In genomic region chr6:158869010-158869603, GRCh38 we compare ENCODE assay signal across 1 cellular context.
TF ChIP-seq lines count a peak whose summit lies in the region.

No MANE protein-coding gene starts in this region.

TF ChIP-seq in K562, 482 proteins besides CTCF, POLR2A, EP300 and RAD21 (continued from another document and continues in another):
- TF ChIP-seq ZBTB49 (CRISPR knock-in tag; IDR thresholded peaks at IDR 0.05; ENCODE audit: borderline replicate concordance), result no peak
- peak; percentile 64; the same call in 1 of the 2 replicates for TF ChIP-seq HDAC8 (tag; IDR thresholded peaks at IDR 0.05)
- peak; percentile 62; the same call in 1 of the 2 replicates for TF ChIP-seq THRB (CRISPR knock-in tag; conservative IDR thresholded peaks at IDR 0.05)
- 0 out of 4 replicates have a peak, but pooled peaks of 1 of the 2 experiments have one; percentile 49 for TF ChIP-seq KDM4B (IDR thresholded peaks at IDR 0.05; ENCODE audit: borderline replicate concordance in 2 of 2, low read depth in 1 of 2)
- 0 out of 2 replicates have a peak, but pooled peaks have one; percentile 4 for TF ChIP-seq CBFA2T3 (IDR thresholded peaks at IDR 0.05)
- TF ChIP-seq ZNF764 (CRISPR knock-in tag; IDR thresholded peaks at IDR 0.05; ENCODE audit: low read depth), result no peak; the same call in 1 of the 2 replicates
- peak; percentile 4 for TF ChIP-seq SMAD1 (IDR thresholded peaks at IDR 0.05; ENCODE audit: low read depth, low read length, partially characterized antibody)
- TF ChIP-seq SP1 (CRISPR knock-in tag; IDR thresholded peaks at IDR 0.05), result no peak
- TF ChIP-seq PHTF2 (CRISPR knock-in tag; IDR thresholded peaks at IDR 0.05), result no peak
- TF ChIP-seq BCLAF1 (IDR thresholded peaks at IDR 0.05; ENCODE audit: borderline replicate concordance in 1 of 2, control insufficient read depth in 1 of 2, low read depth in 2 of 2, low read length in 1 of 2), result 0 out of 4 replicates have a peak, but pooled peaks of 1 of the 2 experiments have one; percentile 27
- TF ChIP-seq CREB5 (CRISPR knock-in tag; IDR thresholded peaks at IDR 0.05), result peak; percentile 56; the same call in 1 of the 2 replicates
- peak; percentile 65 for TF ChIP-seq ZKSCAN1 (IDR thresholded peaks at IDR 0.05; ENCODE audit: low read depth, low read length)
- TF ChIP-seq ZNF431 (CRISPR knock-in tag; IDR thresholded peaks at IDR 0.05), result 0 out of 2 replicates have a peak, but pooled peaks have one; percentile 59
- TF ChIP-seq ARNT (IDR thresholded peaks at IDR 0.05), result peak in 1 of 2 experiments; percentile 82; a peak in 1 of 4 replicates
- peak; percentile 62; the same call in 1 of the 2 replicates for TF ChIP-seq HDGF (IDR thresholded peaks at IDR 0.05)
- peak; percentile 46; the same call in 1 of the 2 replicates for TF ChIP-seq ZNF584 (CRISPR knock-in tag; IDR thresholded peaks at IDR 0.05; ENCODE audit: low read depth)
- TF ChIP-seq ESRRA (IDR thresholded peaks at IDR 0.05; ENCODE audit: borderline replicate concordance, low read depth), result peak; percentile 55; the same call in 1 of the 2 replicates
- peak in 1 of 2 experiments; percentile 60; a peak in 2 of 4 replicates for TF ChIP-seq TRIM24 (IDR thresholded peaks at IDR 0.05)
- no peak for TF ChIP-seq ATF3 (IDR thresholded peaks at IDR 0.05)
- peak; percentile 75; the same call in 1 of the 2 replicates for TF ChIP-seq ATF3 (CRISPR knock-in tag; conservative IDR thresholded peaks at IDR 0.05)
- no peak for TF ChIP-seq TCF7 (IDR thresholded peaks at IDR 0.05; ENCODE audit: borderline replicate concordance)
- TF ChIP-seq DMBX1 (CRISPR knock-in tag; IDR thresholded peaks at IDR 0.05; ENCODE audit: borderline replicate concordance), result peak; percentile 77; the same call in 1 of the 2 replicates
- peak; percentile 30 to 75; a peak in 3 of 4 replicates for TF ChIP-seq FOXK2 (conservative IDR thresholded peaks at IDR 0.05 in 1 of 2, IDR thresholded peaks at IDR 0.05 in 1 of 2; ENCODE audit: low read depth in 2 of 2)
- TF ChIP-seq MEIS2 (IDR thresholded peaks at IDR 0.05; ENCODE audit: partially characterized antibody), result peak; percentile 9
- TF ChIP-seq MGA (IDR thresholded peaks at IDR 0.05), result peak; percentile 95
- peak in 1 of 2 experiments; percentile 65; a peak in 1 of 4 replicates for TF ChIP-seq MLX (CRISPR knock-in tag; conservative IDR thresholded peaks at IDR 0.05)
- no peak for TF ChIP-seq ZNF3 (CRISPR knock-in tag; IDR thresholded peaks at IDR 0.05)
- peak; percentile 70; the same call in 1 of the 2 replicates for TF ChIP-seq NR2C2 (CRISPR knock-in tag; IDR thresholded peaks at IDR 0.05)
- TF ChIP-seq NR2C2 (tag; IDR thresholded peaks at IDR 0.05), result peak; percentile 65
- peak; percentile 66; the same call in 1 of the 2 replicates for TF ChIP-seq ZBTB1 (CRISPR knock-in tag; IDR thresholded peaks at IDR 0.05; ENCODE audit: borderline replicate concordance, low read depth)
- 0 out of 2 replicates have a peak, but pooled peaks have one; percentile 28 for TF ChIP-seq ARID2 (IDR thresholded peaks at IDR 0.05)
- 0 out of 2 replicates have a peak, but pooled peaks have one; percentile 43 for TF ChIP-seq ZNF395 (CRISPR knock-in tag; IDR thresholded peaks at IDR 0.05)
- TF ChIP-seq NR2C1 (IDR thresholded peaks at IDR 0.05), result no peak
- peak; percentile 58; the same call in 1 of the 2 replicates for TF ChIP-seq NR2C1 (tag; IDR thresholded peaks at IDR 0.05)
